7 cellular contexts compared by ENCODE assay signal in genomic region chr1:175373786-175374623, GRCh38.
DNase-seq lines count a peak whose midpoint lies in the region; ATAC-seq and TF ChIP-seq lines count a peak whose summit lies in the region.

No MANE protein-coding gene starts in this region.

- H4K20me1 ChIP-seq in DOHH2 (ENCODE audit: control insufficient read depth, insufficient read depth, low read depth, low read length): no peaks in the 10 kb centered on the region

- H3K79me2 ChIP-seq in DOHH2 (ENCODE audit: control insufficient read depth, low read length): no peaks in the 10 kb centered on the region

- H3F3A ChIP-seq in DOHH2 (ENCODE audit: control insufficient read depth, insufficient read depth): no peaks in the 10 kb centered on the region

- peak; percentile 86 for TF ChIP-seq CTCF in DOHH2 (IDR thresholded peaks at IDR 0.05; ENCODE audit: low read depth, low read length, poor library complexity, severe bottlenecking)
- peak; percentile 70 for TF ChIP-seq CTCF in choroid plexus epithelial cell (conservative IDR thresholded peaks at IDR 0.05; ENCODE audit: low read depth, low read length)

- H3K27ac ChIP-seq in DOHH2 (ENCODE audit: low read depth, low read length): no peak overlapping the region

- DNase-seq in NCI-H82 (lab: John Stamatoyannopoulos, UW) (peak; percentile 77), choroid plexus epithelial cell (ENCODE audit: low read depth) (peak; percentile 12), lung microvascular endothelial cell (ENCODE audit: low read depth in 2 of 2) (peak; percentile 21 to 50), NCI-H774 (lab: John Stamatoyannopoulos, UW) (no peak)

- no peaks in the 10 kb centered on the region for H3K9me2 ChIP-seq in DOHH2 (replicated peaks; ENCODE audit: control insufficient read depth, low read length)

- ATAC-seq in GM19463 (IDR thresholded peaks at IDR 0.05; ENCODE audit: unreplicated experiment) (peak; percentile 68), HG03457 (IDR thresholded peaks at IDR 0.05; ENCODE audit: unreplicated experiment) (no peak)

- H3K4me1 ChIP-seq in DOHH2 (ENCODE audit: control insufficient read depth, low read length): no peaks in the 10 kb centered on the region

- H3K9me3 ChIP-seq in DOHH2 (ENCODE audit: control insufficient read depth, insufficient read depth, low read length): no peaks in the 10 kb centered on the region

- H3K36me3 ChIP-seq in DOHH2 (ENCODE audit: control insufficient read depth, low read length): no peaks in the 10 kb centered on the region

- H3K4me3 ChIP-seq in DOHH2 (ENCODE audit: low read length) (no peak overlapping the region), choroid plexus epithelial cell (ENCODE audit: low read depth, low read length) (no peak overlapping the region)

- H3K27me3 ChIP-seq in DOHH2 (ENCODE audit: control insufficient read depth, low read length): peaks cover 22% of the 10 kb centered on the region

- H3K4me2 ChIP-seq in DOHH2 (ENCODE audit: low read length): no peak overlapping the region
